ENCODE assay signal across 1 cellular context in the genomic region with DNA sequence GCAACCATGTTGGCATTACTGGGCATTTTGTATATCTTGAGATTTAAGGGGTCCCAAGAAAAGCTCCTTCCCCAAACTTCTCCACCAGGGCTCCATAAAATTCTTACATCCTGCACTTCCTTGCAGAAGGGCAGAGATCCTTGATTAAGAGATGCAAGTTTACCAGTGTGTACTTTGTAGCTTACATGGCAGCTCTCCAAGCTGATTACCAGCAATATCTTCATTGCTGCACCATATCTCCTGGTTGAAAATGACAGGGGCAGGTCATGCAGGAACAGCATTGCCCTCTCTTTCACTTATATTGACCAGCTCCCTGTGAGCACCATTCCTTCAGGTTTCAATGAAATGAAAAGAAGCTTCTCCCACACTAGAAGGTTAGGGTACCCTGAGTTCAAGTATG.
TF ChIP-seq lines count a peak whose summit lies in the region.

No MANE protein-coding gene starts in this region.

TF ChIP-seq in HepG2, 621 proteins besides CTCF, POLR2A, EP300 and RAD21 (continued from another document):
- TF ChIP-seq, protein P1, sequence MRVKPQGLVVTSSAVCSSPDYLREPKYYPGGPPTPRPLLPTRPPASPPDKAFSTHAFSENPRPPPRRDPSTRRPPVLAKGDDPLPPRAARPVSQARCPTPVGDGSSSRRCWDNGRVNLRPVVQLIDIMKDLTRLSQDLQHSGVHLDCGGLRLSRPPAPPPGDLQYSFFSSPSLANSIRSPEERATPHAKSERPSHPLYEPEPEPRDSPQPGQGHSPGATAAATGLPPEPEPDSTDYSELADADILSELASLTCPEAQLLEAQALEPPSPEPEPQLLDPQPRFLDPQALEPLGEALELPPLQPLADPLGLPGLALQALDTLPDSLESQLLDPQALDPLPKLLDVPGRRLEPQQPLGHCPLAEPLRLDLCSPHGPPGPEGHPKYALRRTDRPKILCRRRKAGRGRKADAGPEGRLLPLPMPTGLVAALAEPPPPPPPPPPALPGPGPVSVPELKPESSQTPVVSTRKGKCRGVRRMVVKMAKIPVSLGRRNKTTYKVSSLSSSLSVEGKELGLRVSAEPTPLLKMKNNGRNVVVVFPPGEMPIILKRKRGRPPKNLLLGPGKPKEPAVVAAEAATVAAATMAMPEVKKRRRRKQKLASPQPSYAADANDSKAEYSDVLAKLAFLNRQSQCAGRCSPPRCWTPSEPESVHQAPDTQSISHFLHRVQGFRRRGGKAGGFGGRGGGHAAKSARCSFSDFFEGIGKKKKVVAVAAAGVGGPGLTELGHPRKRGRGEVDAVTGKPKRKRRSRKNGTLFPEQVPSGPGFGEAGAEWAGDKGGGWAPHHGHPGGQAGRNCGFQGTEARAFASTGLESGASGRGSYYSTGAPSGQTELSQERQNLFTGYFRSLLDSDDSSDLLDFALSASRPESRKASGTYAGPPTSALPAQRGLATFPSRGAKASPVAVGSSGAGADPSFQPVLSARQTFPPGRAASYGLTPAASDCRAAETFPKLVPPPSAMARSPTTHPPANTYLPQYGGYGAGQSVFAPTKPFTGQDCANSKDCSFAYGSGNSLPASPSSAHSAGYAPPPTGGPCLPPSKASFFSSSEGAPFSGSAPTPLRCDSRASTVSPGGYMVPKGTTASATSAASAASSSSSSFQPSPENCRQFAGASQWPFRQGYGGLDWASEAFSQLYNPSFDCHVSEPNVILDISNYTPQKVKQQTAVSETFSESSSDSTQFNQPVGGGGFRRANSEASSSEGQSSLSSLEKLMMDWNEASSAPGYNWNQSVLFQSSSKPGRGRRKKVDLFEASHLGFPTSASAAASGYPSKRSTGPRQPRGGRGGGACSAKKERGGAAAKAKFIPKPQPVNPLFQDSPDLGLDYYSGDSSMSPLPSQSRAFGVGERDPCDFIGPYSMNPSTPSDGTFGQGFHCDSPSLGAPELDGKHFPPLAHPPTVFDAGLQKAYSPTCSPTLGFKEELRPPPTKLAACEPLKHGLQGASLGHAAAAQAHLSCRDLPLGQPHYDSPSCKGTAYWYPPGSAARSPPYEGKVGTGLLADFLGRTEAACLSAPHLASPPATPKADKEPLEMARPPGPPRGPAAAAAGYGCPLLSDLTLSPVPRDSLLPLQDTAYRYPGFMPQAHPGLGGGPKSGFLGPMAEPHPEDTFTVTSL (CRISPR knock-in tag; IDR thresholded peaks at IDR 0.05; ENCODE audit: borderline replicate concordance), result no peak
- no peak for TF ChIP-seq ZNF720 (CRISPR knock-in tag; IDR thresholded peaks at IDR 0.05)
